In the genomic region with DNA sequence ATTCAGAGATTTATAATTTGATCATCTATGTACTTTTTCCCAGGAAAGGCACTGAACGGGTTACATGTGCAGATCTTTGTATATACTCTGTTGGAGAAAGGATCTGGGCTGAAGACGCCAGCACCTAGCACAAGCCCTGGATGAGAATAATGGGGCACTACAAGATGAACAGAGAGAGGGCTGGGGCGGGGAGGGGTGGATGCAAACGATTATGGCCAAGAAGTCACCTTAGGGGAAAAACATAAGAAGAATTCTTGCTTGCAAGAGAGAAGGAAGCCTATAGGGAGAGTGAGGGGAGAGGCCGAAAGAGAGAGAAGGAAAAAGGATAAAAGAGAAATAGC, we compare ENCODE assay signal across 8 cellular contexts. TPM values are rescaled to one million over a fixed set of nuclear protein-coding genes. Genes with fewer than 3 reads are reported as not detected.
DNase-seq lines count a peak whose midpoint lies in the region; FAIRE-seq and TF ChIP-seq lines count a peak whose summit lies in the region.

No MANE protein-coding gene starts in this region.

- no peaks in the 10 kb centered on the region for H3F3A ChIP-seq in MM.1S (ENCODE audit: insufficient read depth, low read length)
- H3F3A ChIP-seq in neural progenitor cell (ENCODE audit: low read depth): peaks cover 7% of the 10 kb centered on the region

- H3K36me3 ChIP-seq in BJ (ENCODE audit: control insufficient read depth, insufficient read depth, low read length) (no peaks in the 10 kb centered on the region), MM.1S (replicated peaks; ENCODE audit: insufficient read depth, low read length) (no peaks in the 10 kb centered on the region), neural progenitor cell (no peaks in the 10 kb centered on the region)

- peak overlapping the region; percentile 61; the same call in 1 of the 2 replicates for H3K9ac ChIP-seq in MM.1S (ENCODE audit: low read length)
- H3K9ac ChIP-seq in neural progenitor cell: no peak overlapping the region

- peaks cover 35% of the 10 kb centered on the region for H3K27me3 Mint-ChIP-seq in neural progenitor cell (ENCODE audit: insufficient read depth, low read depth)

- H2AFZ ChIP-seq in MM.1S (ENCODE audit: low read length) (peak overlapping the region; percentile 77), neural progenitor cell (replicated peaks) (no peak overlapping the region)

- DNase-seq in BJ (ENCODE audit: low read depth) (no peak), MM.1S (no peak), coronary artery (ENCODE audit: low spot score) (peak; percentile 52), neural progenitor cell (ENCODE audit: low spot score) (no peak), RPMI8226 (no peak), COLO829 (ENCODE audit: low spot score) (no peak), H54 (ENCODE audit: insufficient read length, low spot score) (no peak)
- DNase-seq in effector CD4-positive, alpha-beta T cell: no peak

- no peaks in the 10 kb centered on the region for H3K36me3 Mint-ChIP-seq in neural progenitor cell

- CTCF ChIA-PET in BJ (lab: Yijun Ruan, JAX): interaction anchor here (0.9 to 1.2 kb wide), 2 partner anchors 55 to 1096 kb away, joined by 3 to 4 read pairs; no protein-coding TSS in a partner anchor

- H3K4me3 ChIP-seq in BJ (ENCODE audit: low read depth, low read length) (peak overlapping the region; percentile 77; the same call in 1 of the 2 replicates), MM.1S (ENCODE audit: low read length) (peak overlapping the region; percentile 71), coronary artery (peak overlapping the region; percentile 77), neural progenitor cell (no peak overlapping the region)

- TF ChIP-seq CTCF in BJ (IDR thresholded peaks at IDR 0.05; ENCODE audit: insufficient read depth, low read depth, low read length) (no peak), MM.1S (IDR thresholded peaks at IDR 0.05; ENCODE audit: low read length) (no peak), coronary artery (IDR thresholded peaks at IDR 0.05) (no peak), neural progenitor cell (IDR thresholded peaks at IDR 0.05) (no peak)

- H3K9me2 ChIP-seq in MM.1S (replicated peaks; ENCODE audit: insufficient read depth, low read length): no peaks in the 10 kb centered on the region

- H3K4me1 ChIP-seq in MM.1S (ENCODE audit: low read length) (no peaks in the 10 kb centered on the region), neural progenitor cell (peaks cover 7% of the 10 kb centered on the region)

- peak overlapping the region; percentile 87 for H3K4me3 Mint-ChIP-seq in neural progenitor cell

- peaks cover 11% of the 10 kb centered on the region for H3K4me1 Mint-ChIP-seq in neural progenitor cell

- no peaks in the 10 kb centered on the region for H3K9me3 Mint-ChIP-seq in neural progenitor cell

- H3K27ac Mint-ChIP-seq in neural progenitor cell: no peak overlapping the region

- H4K20me1 ChIP-seq in MM.1S (ENCODE audit: insufficient read depth, low read length): no peaks in the 10 kb centered on the region
- peaks cover 24% of the 10 kb centered on the region for H4K20me1 ChIP-seq in neural progenitor cell (ENCODE audit: low read depth)

- POLR2A ChIA-PET in BJ (lab: Charles Lee): no interaction called here

- H3K79me2 ChIP-seq in MM.1S (ENCODE audit: low read length) (no peaks in the 10 kb centered on the region), neural progenitor cell (ENCODE audit: low read depth) (no peaks in the 10 kb centered on the region)

- H3K27ac ChIP-seq in MM.1S (ENCODE audit: low read length) (no peak overlapping the region), coronary artery (peak overlapping the region in 1 of 2 donors; percentile 73), neural progenitor cell (no peak overlapping the region)

- H3K9me3 ChIP-seq in MM.1S (replicated peaks; ENCODE audit: insufficient read depth, low read length) (no peaks in the 10 kb centered on the region), neural progenitor cell (ENCODE audit: low read depth) (no peaks in the 10 kb centered on the region)

- no peak for FAIRE-seq in H54 (lab: Jason Lieb, UNC)

- no peaks in the 10 kb centered on the region for H3K27me3 ChIP-seq in BJ (ENCODE audit: control insufficient read depth, insufficient read depth, low read length)
- H3K27me3 ChIP-seq in MM.1S (replicated peaks; ENCODE audit: insufficient read depth, low read length): peaks cover 15% of the 10 kb centered on the region; the same call in 1 of the 2 replicates
- peaks cover 93% of the 10 kb centered on the region for H3K27me3 ChIP-seq in neural progenitor cell

- H3K4me2 ChIP-seq in MM.1S (ENCODE audit: low read depth, low read length) (peak overlapping the region; percentile 98), neural progenitor cell (no peak overlapping the region)

- no peak for TF ChIP-seq POLR2A in H54 (IDR thresholded peaks at IDR 0.05; ENCODE audit: low read depth, low read length)

RNA-seq across cellular contexts. Expression of a gene that starts 2.9 kb away (rescaled TPM):
- not detected in 2 replicates for polyA plus RNA-seq in BJ (2011; rRNA removed)
- polyA minus RNA-seq in BJ (2011; rRNA and poly(A)+ RNA removed): not detected in 2 replicates
- total RNA-seq in neural progenitor cell (ENCODE audit: low replicate concordance): not detected in 2 replicates
